ENCODE assay signal across 1 cellular context in genomic region chr20:48377940-48378339, GRCh38.
TF ChIP-seq lines count a peak whose summit lies in the region.

No MANE protein-coding gene starts in this region.

TF ChIP-seq in HepG2, 621 proteins besides CTCF, POLR2A, EP300 and RAD21 (continued from another document and continues in another):
- TF ChIP-seq ZHX2 (IDR thresholded peaks at IDR 0.05; ENCODE audit: low read depth) (no peak), ZHX2 (CRISPR knock-in tag; IDR thresholded peaks at IDR 0.05; ENCODE audit: borderline replicate concordance) (no peak), ZNF253 (CRISPR knock-in tag; IDR thresholded peaks at IDR 0.05; ENCODE audit: borderline replicate concordance) (no peak), ZNF292 (CRISPR knock-in tag; IDR thresholded peaks at IDR 0.05; ENCODE audit: borderline replicate concordance, low read depth) (peak; percentile 97; the same call in 1 of the 2 replicates), NFKBIZ (CRISPR knock-in tag; IDR thresholded peaks at IDR 0.05) (no peak), ZNF574 (CRISPR knock-in tag; IDR thresholded peaks at IDR 0.05) (no peak), FOXK1 (CRISPR knock-in tag; IDR thresholded peaks at IDR 0.05; ENCODE audit: borderline replicate concordance, low read depth) (no peak), RFXAP (CRISPR knock-in tag; IDR thresholded peaks at IDR 0.05; ENCODE audit: borderline replicate concordance) (no peak), PAXIP1 (CRISPR knock-in tag; conservative IDR thresholded peaks at IDR 0.05) (peak; percentile 87), PCBP1 (IDR thresholded peaks at IDR 0.05; ENCODE audit: borderline replicate concordance, low read depth, low read length) (no peak), GPN1 (CRISPR knock-in tag; IDR thresholded peaks at IDR 0.05; ENCODE audit: borderline replicate concordance) (no peak), TBL1XR1 (IDR thresholded peaks at IDR 0.05; ENCODE audit: borderline replicate concordance, low read length, partially characterized antibody) (no peak), FOXA3 (CRISPR knock-in tag; IDR thresholded peaks at IDR 0.05) (peak; percentile 78), ZNF362 (CRISPR knock-in tag; IDR thresholded peaks at IDR 0.05; ENCODE audit: borderline replicate concordance) (no peak), AGO1 (IDR thresholded peaks at IDR 0.05; ENCODE audit: low read depth, low read length, poor library complexity, severe bottlenecking) (no peak), THYN1 (CRISPR knock-in tag; IDR thresholded peaks at IDR 0.05; ENCODE audit: borderline replicate concordance, low read depth) (no peak), FOXC1 (CRISPR knock-in tag; IDR thresholded peaks at IDR 0.05; ENCODE audit: borderline replicate concordance) (no peak), WIZ (CRISPR knock-in tag; IDR thresholded peaks at IDR 0.05) (no peak), XBP1 (CRISPR knock-in tag; IDR thresholded peaks at IDR 0.05) (no peak), AHDC1 (CRISPR knock-in tag; IDR thresholded peaks at IDR 0.05; ENCODE audit: borderline replicate concordance) (peak; percentile 70; the same call in 1 of the 2 replicates), ZBTB39 (CRISPR knock-in tag; IDR thresholded peaks at IDR 0.05) (peak; percentile 40; the same call in 1 of the 2 replicates), FOXP1 (IDR thresholded peaks at IDR 0.05) (no peak), FOXP1 (CRISPR knock-in tag; IDR thresholded peaks at IDR 0.05) (peak; percentile 67; the same call in 1 of the 2 replicates), NR2F6 (IDR thresholded peaks at IDR 0.05) (peak; percentile 61), NR2F6 (CRISPR knock-in tag; IDR thresholded peaks at IDR 0.05) (no peak), ZNF281 (CRISPR knock-in tag; IDR thresholded peaks at IDR 0.05; ENCODE audit: borderline replicate concordance) (no peak), ONECUT2 (CRISPR knock-in tag; IDR thresholded peaks at IDR 0.05) (peak; percentile 99), PHF20 (CRISPR knock-in tag; IDR thresholded peaks at IDR 0.05) (no peak)
